7 cellular contexts compared by ENCODE assay signal in the genomic region with DNA sequence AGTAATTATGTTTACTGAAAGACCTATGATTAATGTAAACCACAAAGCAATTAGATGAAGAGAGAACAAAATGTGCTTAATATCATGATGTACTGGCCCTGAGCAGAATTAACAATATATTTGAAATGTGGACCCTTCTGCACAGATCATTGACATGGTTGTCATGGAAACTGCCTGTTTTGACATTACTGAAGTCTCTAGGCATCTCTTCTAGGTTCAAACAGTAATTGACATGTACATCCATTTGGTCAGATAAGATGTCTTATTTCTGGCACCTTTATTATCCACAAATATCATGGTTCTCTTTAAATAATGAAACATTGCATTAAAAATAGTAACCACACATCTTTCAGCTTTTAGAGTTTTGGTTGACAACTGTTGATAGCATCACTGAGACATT.
"Had no signal": no experiment of that assay in that cellular context is flagged by ENCODE, and none has a peak within 500 bp of the region (broad histone marks: within the 10 kb centered on the region; RNA-seq: fewer than 3 reads in every experiment).

No MANE protein-coding gene starts in this region.

- H3K4me3 Mint-ChIP-seq: GM23338, H9 had no signal

- DNase-seq: H9, HCEC 1CT, IMR-90 had no signal

- FAIRE-seq: H1, H54, HTR-8/SVneo had no signal

- H2AFZ ChIP-seq: GM23338 had no signal

- H3K27ac Mint-ChIP-seq: GM23338, H9 had no signal

- H3K4me1 Mint-ChIP-seq: GM23338, H9 had no signal

- H3K4me2 ChIP-seq: GM23338 had no signal

- H3K4me3 ChIP-seq: GM23338 had no signal

- H3K9me3 Mint-ChIP-seq: H9 had no signal

- ATAC-seq: GM23338 had no signal
